1 cellular context compared by ENCODE assay signal in the genomic region with DNA sequence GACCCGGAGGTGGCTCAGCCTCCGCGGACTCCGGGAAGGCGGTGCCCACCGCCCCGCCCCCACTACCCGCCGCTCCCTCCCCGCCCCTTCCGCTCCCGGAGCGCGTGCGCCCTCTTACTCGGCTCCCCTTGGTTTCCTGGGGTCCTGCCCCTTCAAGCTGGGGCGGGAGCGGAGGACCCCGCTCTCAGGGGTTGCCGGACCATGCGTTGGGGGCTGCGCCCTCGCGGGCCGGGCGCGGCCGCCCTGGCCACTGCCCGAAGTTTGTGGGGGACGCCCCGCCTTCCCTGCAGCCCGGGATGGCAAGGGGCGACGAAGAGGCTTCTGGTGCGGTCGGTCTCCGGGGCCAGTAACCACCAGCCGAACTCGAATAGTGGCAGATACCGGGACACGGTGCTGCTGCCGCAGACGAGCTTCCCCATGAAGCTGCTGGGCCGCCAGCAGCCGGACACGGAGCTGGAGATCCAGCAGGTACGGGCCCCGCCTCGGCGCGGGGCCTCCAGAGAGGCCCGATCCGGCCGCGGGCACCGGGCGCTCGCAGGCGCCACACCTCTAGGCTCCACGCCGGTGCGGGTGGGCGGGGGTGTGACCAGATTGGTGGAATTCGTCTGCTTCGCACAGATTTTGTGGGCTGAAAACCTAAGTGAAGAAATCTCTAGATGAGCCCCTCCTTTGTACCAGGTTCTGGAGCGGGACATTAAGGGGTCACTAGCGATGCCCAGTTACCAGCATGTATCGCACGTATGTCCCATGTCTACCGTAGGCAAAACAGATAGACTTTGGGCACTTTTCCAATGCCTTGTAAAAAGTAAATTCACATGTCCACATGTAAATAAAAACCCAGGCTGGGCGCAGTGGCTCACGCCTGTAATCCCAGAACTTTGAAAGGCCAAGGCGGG.
TF ChIP-seq lines count a peak whose summit lies in the region.

TSS of gene IARS2 (plus strand) at position 117 of the 896 bp plus-strand sequence. CDS start at position 202, 85 bp downstream.

TF ChIP-seq in K562, 482 proteins besides CTCF, POLR2A, EP300 and RAD21 (continued from another document and continues in another):
- TF ChIP-seq, protein P1, sequence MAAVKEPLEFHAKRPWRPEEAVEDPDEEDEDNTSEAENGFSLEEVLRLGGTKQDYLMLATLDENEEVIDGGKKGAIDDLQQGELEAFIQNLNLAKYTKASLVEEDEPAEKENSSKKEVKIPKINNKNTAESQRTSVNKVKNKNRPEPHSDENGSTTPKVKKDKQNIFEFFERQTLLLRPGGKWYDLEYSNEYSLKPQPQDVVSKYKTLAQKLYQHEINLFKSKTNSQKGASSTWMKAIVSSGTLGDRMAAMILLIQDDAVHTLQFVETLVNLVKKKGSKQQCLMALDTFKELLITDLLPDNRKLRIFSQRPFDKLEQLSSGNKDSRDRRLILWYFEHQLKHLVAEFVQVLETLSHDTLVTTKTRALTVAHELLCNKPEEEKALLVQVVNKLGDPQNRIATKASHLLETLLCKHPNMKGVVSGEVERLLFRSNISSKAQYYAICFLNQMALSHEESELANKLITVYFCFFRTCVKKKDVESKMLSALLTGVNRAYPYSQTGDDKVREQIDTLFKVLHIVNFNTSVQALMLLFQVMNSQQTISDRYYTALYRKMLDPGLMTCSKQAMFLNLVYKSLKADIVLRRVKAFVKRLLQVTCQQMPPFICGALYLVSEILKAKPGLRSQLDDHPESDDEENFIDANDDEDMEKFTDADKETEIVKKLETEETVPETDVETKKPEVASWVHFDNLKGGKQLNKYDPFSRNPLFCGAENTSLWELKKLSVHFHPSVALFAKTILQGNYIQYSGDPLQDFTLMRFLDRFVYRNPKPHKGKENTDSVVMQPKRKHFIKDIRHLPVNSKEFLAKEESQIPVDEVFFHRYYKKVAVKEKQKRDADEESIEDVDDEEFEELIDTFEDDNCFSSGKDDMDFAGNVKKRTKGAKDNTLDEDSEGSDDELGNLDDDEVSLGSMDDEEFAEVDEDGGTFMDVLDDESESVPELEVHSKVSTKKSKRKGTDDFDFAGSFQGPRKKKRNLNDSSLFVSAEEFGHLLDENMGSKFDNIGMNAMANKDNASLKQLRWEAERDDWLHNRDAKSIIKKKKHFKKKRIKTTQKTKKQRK (IDR thresholded peaks at IDR 0.05; ENCODE audit: borderline replicate concordance, low read depth, low read length) = no peak
- TF ChIP-seq ZNF717 (CRISPR knock-in tag; IDR thresholded peaks at IDR 0.05) (no peak), ZNF639 (CRISPR knock-in tag; conservative IDR thresholded peaks at IDR 0.05 in 1 of 2, IDR thresholded peaks at IDR 0.05 in 1 of 2) (no peak; a peak in 1 of 4 replicates), MLX (CRISPR knock-in tag; conservative IDR thresholded peaks at IDR 0.05) (0 out of 4 replicates have a peak, but pooled peaks of 1 of the 2 experiments have one; percentile 23), GABPB1 (CRISPR knock-in tag; IDR thresholded peaks at IDR 0.05) (peak; percentile 82), NR2F6 (CRISPR knock-in tag; IDR thresholded peaks at IDR 0.05) (no peak), SRF (CRISPR knock-in tag; IDR thresholded peaks at IDR 0.05) (no peak), CAMTA2 (CRISPR knock-in tag; conservative IDR thresholded peaks at IDR 0.05) (no peak), ZNF444 (CRISPR knock-in tag; IDR thresholded peaks at IDR 0.05) (no peak), LEF1 (IDR thresholded peaks at IDR 0.05) (no peak), FOXJ2 (tag; IDR thresholded peaks at IDR 0.05) (no peak), ZBTB34 (CRISPR knock-in tag; IDR thresholded peaks at IDR 0.05) (no peak), ZNF324 (CRISPR knock-in tag; IDR thresholded peaks at IDR 0.05) (no peak), TCF7 (IDR thresholded peaks at IDR 0.05; ENCODE audit: borderline replicate concordance) (no peak), RBM15 (IDR thresholded peaks at IDR 0.05; ENCODE audit: insufficient read depth, low read length) (0 out of 2 replicates have a peak, but pooled peaks have one; percentile 42), TAF15 (IDR thresholded peaks at IDR 0.05; ENCODE audit: low read depth, low read length) (no peak), MAZ (CRISPR knock-in tag; conservative IDR thresholded peaks at IDR 0.05 in 1 of 2, IDR thresholded peaks at IDR 0.05 in 1 of 2) (peak; percentile 78 to 85), BCL6 (CRISPR knock-in tag; IDR thresholded peaks at IDR 0.05) (no peak), SIX5 (IDR thresholded peaks at IDR 0.05; ENCODE audit: borderline replicate concordance in 1 of 2, insufficient read depth in 1 of 2, low read depth in 1 of 2, low read length in 2 of 2) (no peak), TBL1XR1 (IDR thresholded peaks at IDR 0.05; ENCODE audit: low read length in 2 of 2) (no peak), NR2C1 (IDR thresholded peaks at IDR 0.05) (no peak), NR2C1 (tag; IDR thresholded peaks at IDR 0.05) (no peak), ZNF212 (CRISPR knock-in tag; IDR thresholded peaks at IDR 0.05) (no peak), ZNF354B (CRISPR knock-in tag; IDR thresholded peaks at IDR 0.05) (no peak), ARHGAP35 (IDR thresholded peaks at IDR 0.05; ENCODE audit: partially characterized antibody) (no peak), KDM1A (IDR thresholded peaks at IDR 0.05) (peak; percentile 82 to 84), LARP7 (IDR thresholded peaks at IDR 0.05) (no peak), NFRKB (IDR thresholded peaks at IDR 0.05; ENCODE audit: low read depth) (no peak), ZNF124 (CRISPR knock-in tag; IDR thresholded peaks at IDR 0.05) (no peak), NR0B1 (IDR thresholded peaks at IDR 0.05; ENCODE audit: partially characterized antibody) (no peak), PTBP1 (IDR thresholded peaks at IDR 0.05; ENCODE audit: low read depth, low read length) (no peak), ZBTB17 (CRISPR knock-in tag; IDR thresholded peaks at IDR 0.05) (no peak), CCAR2 (IDR thresholded peaks at IDR 0.05; ENCODE audit: low read depth, low read length) (no peak), RFX7 (CRISPR knock-in tag; IDR thresholded peaks at IDR 0.05) (no peak), POLR2AphosphoS5 (IDR thresholded peaks at IDR 0.05; ENCODE audit: control insufficient read depth, insufficient read depth, low read depth, low read length) (no peak), ZNF740 (CRISPR knock-in tag; IDR thresholded peaks at IDR 0.05) (no peak), ZNF740 (tag; IDR thresholded peaks at IDR 0.05) (no peak; a peak in 1 of 4 replicates), FOS (IDR thresholded peaks at IDR 0.05; ENCODE audit: extremely low read depth, insufficient read length) (no peak), MCM2 (IDR thresholded peaks at IDR 0.05; ENCODE audit: low read depth) (no peak)
- TF ChIP-seq, protein P2, sequence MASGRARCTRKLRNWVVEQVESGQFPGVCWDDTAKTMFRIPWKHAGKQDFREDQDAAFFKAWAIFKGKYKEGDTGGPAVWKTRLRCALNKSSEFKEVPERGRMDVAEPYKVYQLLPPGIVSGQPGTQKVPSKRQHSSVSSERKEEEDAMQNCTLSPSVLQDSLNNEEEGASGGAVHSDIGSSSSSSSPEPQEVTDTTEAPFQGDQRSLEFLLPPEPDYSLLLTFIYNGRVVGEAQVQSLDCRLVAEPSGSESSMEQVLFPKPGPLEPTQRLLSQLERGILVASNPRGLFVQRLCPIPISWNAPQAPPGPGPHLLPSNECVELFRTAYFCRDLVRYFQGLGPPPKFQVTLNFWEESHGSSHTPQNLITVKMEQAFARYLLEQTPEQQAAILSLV (tag; IDR thresholded peaks at IDR 0.05) = no peak
- TF ChIP-seq, protein P3, sequence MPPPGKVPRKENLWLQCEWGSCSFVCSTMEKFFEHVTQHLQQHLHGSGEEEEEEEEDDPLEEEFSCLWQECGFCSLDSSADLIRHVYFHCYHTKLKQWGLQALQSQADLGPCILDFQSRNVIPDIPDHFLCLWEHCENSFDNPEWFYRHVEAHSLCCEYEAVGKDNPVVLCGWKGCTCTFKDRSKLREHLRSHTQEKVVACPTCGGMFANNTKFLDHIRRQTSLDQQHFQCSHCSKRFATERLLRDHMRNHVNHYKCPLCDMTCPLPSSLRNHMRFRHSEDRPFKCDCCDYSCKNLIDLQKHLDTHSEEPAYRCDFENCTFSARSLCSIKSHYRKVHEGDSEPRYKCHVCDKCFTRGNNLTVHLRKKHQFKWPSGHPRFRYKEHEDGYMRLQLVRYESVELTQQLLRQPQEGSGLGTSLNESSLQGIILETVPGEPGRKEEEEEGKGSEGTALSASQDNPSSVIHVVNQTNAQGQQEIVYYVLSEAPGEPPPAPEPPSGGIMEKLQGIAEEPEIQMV (tag; conservative IDR thresholded peaks at IDR 0.05; ENCODE audit: low read depth) = no peak
- TF ChIP-seq, protein P4, sequence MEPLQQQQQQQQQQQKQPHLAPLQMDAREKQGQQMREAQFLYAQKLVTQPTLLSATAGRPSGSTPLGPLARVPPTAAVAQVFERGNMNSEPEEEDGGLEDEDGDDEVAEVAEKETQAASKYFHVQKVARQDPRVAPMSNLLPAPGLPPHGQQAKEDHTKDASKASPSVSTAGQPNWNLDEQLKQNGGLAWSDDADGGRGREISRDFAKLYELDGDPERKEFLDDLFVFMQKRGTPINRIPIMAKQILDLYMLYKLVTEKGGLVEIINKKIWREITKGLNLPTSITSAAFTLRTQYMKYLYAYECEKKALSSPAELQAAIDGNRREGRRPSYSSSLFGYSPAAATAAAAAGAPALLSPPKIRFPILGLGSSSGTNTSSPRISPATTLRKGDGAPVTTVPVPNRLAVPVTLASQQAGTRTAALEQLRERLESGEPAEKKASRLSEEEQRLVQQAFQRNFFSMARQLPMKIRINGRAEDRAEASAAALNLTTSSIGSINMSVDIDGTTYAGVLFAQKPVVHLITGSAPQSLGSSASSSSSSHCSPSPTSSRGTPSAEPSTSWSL (CRISPR knock-in tag; IDR thresholded peaks at IDR 0.05; ENCODE audit: borderline replicate concordance) = no peak
- TF ChIP-seq, protein P5, sequence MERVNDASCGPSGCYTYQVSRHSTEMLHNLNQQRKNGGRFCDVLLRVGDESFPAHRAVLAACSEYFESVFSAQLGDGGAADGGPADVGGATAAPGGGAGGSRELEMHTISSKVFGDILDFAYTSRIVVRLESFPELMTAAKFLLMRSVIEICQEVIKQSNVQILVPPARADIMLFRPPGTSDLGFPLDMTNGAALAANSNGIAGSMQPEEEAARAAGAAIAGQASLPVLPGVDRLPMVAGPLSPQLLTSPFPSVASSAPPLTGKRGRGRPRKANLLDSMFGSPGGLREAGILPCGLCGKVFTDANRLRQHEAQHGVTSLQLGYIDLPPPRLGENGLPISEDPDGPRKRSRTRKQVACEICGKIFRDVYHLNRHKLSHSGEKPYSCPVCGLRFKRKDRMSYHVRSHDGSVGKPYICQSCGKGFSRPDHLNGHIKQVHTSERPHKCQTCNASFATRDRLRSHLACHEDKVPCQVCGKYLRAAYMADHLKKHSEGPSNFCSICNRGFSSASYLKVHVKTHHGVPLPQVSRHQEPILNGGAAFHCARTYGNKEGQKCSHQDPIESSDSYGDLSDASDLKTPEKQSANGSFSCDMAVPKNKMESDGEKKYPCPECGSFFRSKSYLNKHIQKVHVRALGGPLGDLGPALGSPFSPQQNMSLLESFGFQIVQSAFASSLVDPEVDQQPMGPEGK (CRISPR knock-in tag; IDR thresholded peaks at IDR 0.05; ENCODE audit: borderline replicate concordance) = no peak
- TF ChIP-seq, protein P6, sequence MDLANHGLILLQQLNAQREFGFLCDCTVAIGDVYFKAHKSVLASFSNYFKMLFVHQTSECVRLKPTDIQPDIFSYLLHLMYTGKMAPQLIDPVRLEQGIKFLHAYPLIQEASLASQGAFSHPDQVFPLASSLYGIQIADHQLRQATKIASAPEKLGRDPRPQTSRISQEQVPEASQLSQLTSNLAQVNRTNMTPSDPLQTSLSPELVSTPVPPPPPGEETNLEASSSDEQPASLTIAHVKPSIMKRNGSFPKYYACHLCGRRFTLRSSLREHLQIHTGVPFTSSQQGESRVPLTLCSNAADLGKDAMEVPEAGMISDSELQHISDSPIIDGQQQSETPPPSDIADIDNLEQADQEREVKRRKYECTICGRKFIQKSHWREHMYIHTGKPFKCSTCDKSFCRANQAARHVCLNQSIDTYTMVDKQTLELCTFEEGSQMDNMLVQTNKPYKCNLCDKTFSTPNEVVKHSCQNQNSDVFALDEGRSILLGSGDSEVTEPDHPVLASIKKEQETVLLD (IDR thresholded peaks at IDR 0.05) = no peak
